Comparison of ENCODE assay signal across 19 cellular contexts in the genomic region with DNA sequence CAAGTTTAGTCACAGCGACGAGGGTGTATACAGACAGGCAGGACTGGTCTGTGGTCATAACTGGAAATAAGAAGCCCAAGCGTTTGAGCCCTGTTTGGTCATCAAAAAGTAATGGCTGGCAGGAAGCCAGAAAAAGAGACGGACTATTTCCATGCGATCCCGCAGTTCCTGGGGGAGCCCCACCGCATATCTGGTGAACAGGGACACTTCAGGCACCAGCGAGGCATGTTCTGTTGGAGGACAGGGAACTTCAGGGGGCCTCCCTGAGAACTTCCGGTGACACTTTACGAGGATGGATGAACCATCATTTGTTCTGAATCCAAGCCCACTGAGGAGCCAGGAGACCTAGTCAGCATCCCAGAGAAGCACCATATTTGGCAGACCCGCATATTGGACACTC. TPM values are rescaled to one million over a fixed set of nuclear protein-coding genes. Genes with fewer than 3 reads are reported as not detected.
A peak's percentile ranks its signal among the peaks of the same experiment; 100 is the strongest.
DNase-seq lines count a peak whose midpoint lies in the region; ATAC-seq and TF ChIP-seq lines count a peak whose summit lies in the region.
"Had no signal": no experiment of that assay in that cellular context is flagged by ENCODE, and none has a peak within 500 bp of the region (broad histone marks: within the 10 kb centered on the region; RNA-seq: fewer than 3 reads in every experiment).

No MANE protein-coding gene starts in this region.

- H3K27me3 ChIP-seq in CD8-positive, alpha-beta memory T cell (ENCODE audit: insufficient read depth, low read length, poor library complexity, severe bottlenecking) = peaks cover 36% of the 10 kb centered on the region

- CTCF ChIA-PET in T-cell (lab: Charles Lee) = no interaction called here
- CTCF ChIA-PET in CD8-positive, alpha-beta memory T cell (lab: Charles Lee) = interaction anchor here (0.8 to 1.6 kb wide), 4 partner anchors 11 to 132 kb away, joined by 3 to 5 read pairs (median 4); no protein-coding TSS in a partner anchor

- H3K27ac ChIP-seq in CD8-positive, alpha-beta memory T cell (ENCODE audit: low read depth, low read length) = no peak overlapping the region
- H3K27ac ChIP-seq: BLaER1 treated with 17β-estradiol and CSF1 and Interleukin-3, amounts not matched to agents 10 nM and 100 nM; KMS-11; SK-N-MC had no signal

- peaks cover 7% of the 10 kb centered on the region for H3K4me1 ChIP-seq in CD8-positive, alpha-beta memory T cell (ENCODE audit: insufficient read depth, low read length)

- no peak overlapping the region for H3K27ac Mint-ChIP-seq in natural killer cell
- H3K27ac Mint-ChIP-seq in natural killer cell treated with Interleukin-12 subunit alpha and Interleukin-12 subunit beta and Interleukin-15 and Interleukin-18, amount 100 ng/mL, for 72 hours = no peak overlapping the region
- no peak overlapping the region for H3K27ac Mint-ChIP-seq in T-cell
- H3K27ac Mint-ChIP-seq in CD8-positive, alpha-beta memory T cell = no peak overlapping the region
- H3K27ac Mint-ChIP-seq: CD8-positive, alpha-beta T cell had no signal

- H3K27me3 Mint-ChIP-seq in natural killer cell (ENCODE audit: low read depth in 2 of 2) = peaks cover 58 to 64% of the 10 kb centered on the region in 2 donors
- H3K27me3 Mint-ChIP-seq in natural killer cell treated with Interleukin-12 subunit alpha and Interleukin-12 subunit beta and Interleukin-15 and Interleukin-18, amount 100 ng/mL, for 72 hours = peaks cover 46 to 50% of the 10 kb centered on the region in 2 donors
- peaks cover 61 to 76% of the 10 kb centered on the region in 2 donors for H3K27me3 Mint-ChIP-seq in T-cell
- H3K27me3 Mint-ChIP-seq in CD8-positive, alpha-beta memory T cell = peaks cover 47 to 75% of the 10 kb centered on the region in 2 donors

- POLR2A ChIA-PET in T-cell (lab: Charles Lee) = no interaction called here
- POLR2A ChIA-PET in CD8-positive, alpha-beta memory T cell (lab: Charles Lee) = no interaction called here

- peaks cover 0 to 12% of the 10 kb centered on the region in 2 donors for H3K4me1 Mint-ChIP-seq in natural killer cell
- H3K4me1 Mint-ChIP-seq in natural killer cell treated with Interleukin-12 subunit alpha and Interleukin-12 subunit beta and Interleukin-15 and Interleukin-18, amount 100 ng/mL, for 72 hours (ENCODE audit: low read depth in 2 of 2) = peaks cover 4 to 5% of the 10 kb centered on the region in 2 donors
- peaks cover 4 to 9% (median 5%) of the 10 kb centered on the region in 3 donors for H3K4me1 Mint-ChIP-seq in T-cell
- H3K4me1 Mint-ChIP-seq in CD8-positive, alpha-beta memory T cell = peaks cover 2 to 15% (median 4%) of the 10 kb centered on the region in 3 donors

- peak overlapping the region; percentile 58 for H3K4me3 Mint-ChIP-seq in natural killer cell
- H3K4me3 Mint-ChIP-seq in natural killer cell treated with Interleukin-12 subunit alpha and Interleukin-12 subunit beta and Interleukin-15 and Interleukin-18, amount 100 ng/mL, for 72 hours = no peak overlapping the region
- H3K4me3 Mint-ChIP-seq in T-cell = peak overlapping the region in 2 of 3 donors; percentile 7 to 75
- peak overlapping the region in 1 of 7 donors; percentile 46 for H3K4me3 Mint-ChIP-seq in CD8-positive, alpha-beta memory T cell
- H3K4me3 Mint-ChIP-seq: CD8-positive, alpha-beta T cell had no signal

- DNase-seq in natural killer cell = no peak
- no peak for DNase-seq in natural killer cell treated with Interleukin-12 subunit alpha and Interleukin-12 subunit beta and Interleukin-15 and Interleukin-18, amount 100 ng/mL, for 72 hours (ENCODE audit: low spot score)
- DNase-seq in T-cell = peak in 1 of 34 experiments; percentile 9
- DNase-seq in islet precursor cell = peak; percentile 45
- DNase-seq in CD8-positive, alpha-beta memory T cell = no peak
- no peak for DNase-seq in foreskin melanocyte
- DNase-seq: GOT3, NCI-H1417 treated with DMSO at 0.1 percent for 48 hours, NCI-H1930, NCI-H226, NCI-H524, SHP77 had no signal

- peaks cover 0 to 2% of the 10 kb centered on the region in 2 donors for H3K9me3 Mint-ChIP-seq in natural killer cell
- H3K9me3 Mint-ChIP-seq in natural killer cell treated with Interleukin-12 subunit alpha and Interleukin-12 subunit beta and Interleukin-15 and Interleukin-18, amount 100 ng/mL, for 72 hours = peaks cover 2% of the 10 kb centered on the region
- peaks cover 0 to 18% (median 13%) of the 10 kb centered on the region in 3 donors for H3K9me3 Mint-ChIP-seq in T-cell
- H3K9me3 Mint-ChIP-seq in CD8-positive, alpha-beta memory T cell = peaks cover 11 to 20% (median 16%) of the 10 kb centered on the region in 5 donors

- TF ChIP-seq CTCF in natural killer cell (IDR thresholded peaks at IDR 0.05) = no peak

- no peaks in the 10 kb centered on the region for H3K36me3 ChIP-seq in CD8-positive, alpha-beta memory T cell (ENCODE audit: insufficient read depth, low read length)
- H3K36me3 ChIP-seq: BLaER1 treated with 17β-estradiol and CSF1 and Interleukin-3, amounts not matched to agents 10 nM and 100 nM had no signal

- peaks cover 14% of the 10 kb centered on the region for H3K36me3 Mint-ChIP-seq in natural killer cell
- H3K36me3 Mint-ChIP-seq in natural killer cell treated with Interleukin-12 subunit alpha and Interleukin-12 subunit beta and Interleukin-15 and Interleukin-18, amount 100 ng/mL, for 72 hours = peaks cover 17% of the 10 kb centered on the region
- no peaks in the 10 kb centered on the region for H3K36me3 Mint-ChIP-seq in T-cell
- peaks cover 0 to 8% (median 1%) of the 10 kb centered on the region in 3 donors for H3K36me3 Mint-ChIP-seq in CD8-positive, alpha-beta memory T cell
- H3K36me3 Mint-ChIP-seq: CD8-positive, alpha-beta T cell had no signal

- no peaks in the 10 kb centered on the region for H3K9me3 ChIP-seq in CD8-positive, alpha-beta memory T cell (ENCODE audit: low read length)

- ATAC-seq in natural killer cell (no peak), T-cell (replicated peaks in 1 of 4) (no peak), HG02759 (IDR thresholded peaks at IDR 0.05; ENCODE audit: unreplicated experiment) (no peak)
- ATAC-seq in natural killer cell treated with Interleukin-12 subunit alpha and Interleukin-12 subunit beta and Interleukin-15 and Interleukin-18, amount 100 ng/mL, for 72 hours = no peak
- ATAC-seq: CD8-positive, alpha-beta T cell; HCT116 had no signal

- intact Hi-C loops in natural killer cell (cut with micrococcal nuclease) = no loop called here

- H3K4me3 ChIP-seq in CD8-positive, alpha-beta memory T cell (ENCODE audit: low read length) = no peak overlapping the region
- H3K4me3 ChIP-seq: BLaER1 treated with 17β-estradiol and CSF1 and Interleukin-3, amounts not matched to agents 10 nM and 100 nM had no signal

RNA-seq across cellular contexts. Expression of gene TRIM29, which starts 29.7 kb away (rescaled TPM):
- total RNA-seq in natural killer cell (not detected), T-cell (not detected)
- not detected for total RNA-seq in natural killer cell treated with Interleukin-12 subunit alpha and Interleukin-12 subunit beta and Interleukin-15 and Interleukin-18, amount 100 ng/mL, for 72 hours
- not detected for total RNA-seq in CD8-positive, alpha-beta memory T cell
- polyA plus RNA-seq in CD8-positive, alpha-beta memory T cell = not detected
- total RNA-seq: CD8-positive, alpha-beta T cell; RPMI7951 had no signal

RNA-seq across cellular contexts. Expression of gene OAF, which starts 43.2 kb away (rescaled TPM):
- 1 to 10 TPM; 2.8 to 5.1 (median 3.8) TPM for total RNA-seq in natural killer cell
- total RNA-seq in natural killer cell treated with Interleukin-12 subunit alpha and Interleukin-12 subunit beta and Interleukin-15 and Interleukin-18, amount 100 ng/mL, for 72 hours = 1 to 10 TPM; 1.1 to 1.9 TPM
- 1 to 10 TPM; 3.2 to 6.0 (median 4.0) TPM for total RNA-seq in T-cell
- total RNA-seq in CD8-positive, alpha-beta memory T cell = 1 to 10 TPM; 3.0 to 3.4 TPM
- polyA plus RNA-seq in CD8-positive, alpha-beta memory T cell = 2.6 TPM
